ENCODE assay signal across 34 cellular contexts in the genomic region with DNA sequence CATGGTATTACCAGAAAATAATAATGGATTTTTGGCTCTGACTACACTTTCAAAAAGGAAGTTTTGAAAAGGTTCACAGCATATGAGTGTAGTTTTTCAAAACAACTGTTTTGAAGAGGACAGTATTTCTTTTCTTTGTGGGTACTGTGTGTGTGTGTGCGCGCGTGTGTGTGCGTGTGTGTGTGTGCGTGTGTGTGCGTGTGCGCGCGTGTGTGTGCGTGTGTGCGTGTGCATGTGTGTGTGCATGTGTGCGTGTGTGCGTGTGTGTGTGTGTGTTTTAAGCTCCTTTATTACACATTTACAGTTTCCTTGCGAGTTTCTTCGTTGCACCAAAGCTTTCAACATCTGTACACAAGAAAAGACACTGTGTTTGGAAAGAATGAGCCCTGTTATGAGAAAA.
"Had no signal": no experiment of that assay in that cellular context is flagged by ENCODE, and none has a peak within 500 bp of the region (broad histone marks: within the 10 kb centered on the region; RNA-seq: fewer than 3 reads in every experiment).

No MANE protein-coding gene starts in this region.

- H3K27ac ChIP-seq: adrenal gland, breast epithelium, esophagus muscularis mucosa, foreskin keratinocyte, gastrocnemius medialis, heart right ventricle, hepatocyte, WERI-Rb-1 had no signal

- H3K9me3 ChIP-seq: adrenal gland, breast epithelium, esophagus muscularis mucosa, gastrocnemius medialis, heart right ventricle had no signal

- DNase-seq: activated B cell treated with CpG ODN at 0.5 μM for 24 hours; activated CD4-positive, alpha-beta memory T cell treated with anti-CD3 and anti-CD28 coated beads for 36 hours; activated CD4-positive, alpha-beta T cell treated with anti-CD3 and anti-CD28 coated beads, Interleukin-2, amount 10 ng/mL, durations not matched to agents 24 days and 14 days; activated CD8-positive, alpha-beta memory T cell treated with anti-CD3 and anti-CD28 coated beads, Interleukin-2, amount 10 ng/mL, durations not matched to agents 7 days and 5 days; activated CD8-positive, alpha-beta memory T cell treated with anti-CD3 and anti-CD28 coated beads, Interleukin-2, amount 50 U/mL, for 4 hours; activated CD8-positive, alpha-beta T cell treated with anti-CD3 and anti-CD28 coated beads, Interleukin-2, amount 10 ng/mL, durations not matched to agents 7 days and 5 days; activated effector memory CD4-positive, alpha-beta T cell treated with anti-CD3 and anti-CD28 coated beads, Interleukin-2, amount 50 U/mL, for 16 hours; activated naive CD8-positive, alpha-beta T cell treated with anti-CD3 and anti-CD28 coated beads for 36 hours; activated naive CD8-positive, alpha-beta T cell treated with anti-CD3 and anti-CD28 coated beads, Interleukin-2, amount 50 U/mL, for 24 hours; activated T-cell treated with anti-CD3 and anti-CD28 coated beads, Interleukin-2, amount 50 U/mL, for 1 hour; activated T-cell treated with anti-CD3 and anti-CD28 coated beads, Interleukin-2, amount 50 U/mL, for 48 hours; aorta; cortex of kidney; dermis blood vessel endothelial cell; effector CD4-positive, alpha-beta T cell; gastrocnemius medialis; heart right ventricle; T-helper 17 cell; T1000; WERI-Rb-1 had no signal

- H3K27me3 ChIP-seq: adrenal gland, esophagus muscularis mucosa, foreskin keratinocyte, gastrocnemius medialis, heart right ventricle, hepatocyte had no signal

- H3K4me3 Mint-ChIP-seq: activated B cell treated with CpG ODN at 0.5 μM for 24 hours; activated CD4-positive, alpha-beta memory T cell treated with anti-CD3 and anti-CD28 coated beads for 36 hours; activated CD4-positive, alpha-beta T cell treated with anti-CD3 and anti-CD28 coated beads, Interleukin-2, amount 10 ng/mL, durations not matched to agents 24 days and 14 days; activated CD8-positive, alpha-beta memory T cell treated with anti-CD3 and anti-CD28 coated beads, Interleukin-2, amount 10 ng/mL, durations not matched to agents 7 days and 5 days; activated CD8-positive, alpha-beta T cell treated with anti-CD3 and anti-CD28 coated beads, Interleukin-2, amount 10 ng/mL, durations not matched to agents 7 days and 5 days; activated naive CD4-positive, alpha-beta T cell treated with anti-CD3 and anti-CD28 coated beads for 36 hours; activated naive CD4-positive, alpha-beta T cell treated with anti-CD3 and anti-CD28 coated beads, Interleukin-2, amount 50 U/mL, for 24 hours; activated naive CD8-positive, alpha-beta T cell treated with anti-CD3 and anti-CD28 coated beads for 36 hours; activated naive CD8-positive, alpha-beta T cell treated with anti-CD3 and anti-CD28 coated beads, Interleukin-2, amount 50 U/mL, for 24 hours; activated T-helper 1 cell treated with anti-CD3 and anti-CD28 coated beads, Interleukin-12 subunit alpha, Interleukin-12 subunit beta, Interleukin-2, Interleukin-4 antibody, amounts not matched to agents 30 ng/mL and 10 ng/mL and 1 ng/mL, durations not matched to agents 14 hours and 24 hours and 36 hours; brain; central memory CD8-positive, alpha-beta T cell; effector memory CD8-positive, alpha-beta T cell; T-helper 17 cell; T-helper 2 cell treated with Interferon-gamma antibody and Interleukin-4, amounts not matched to agents 5 μg/mL and 100 μg/mL, for 36 hours had no signal

- H3K36me3 ChIP-seq: adrenal gland, breast epithelium, esophagus muscularis mucosa, gastrocnemius medialis, heart right ventricle, WERI-Rb-1 had no signal

- H3K4me3 ChIP-seq: adrenal gland, breast epithelium, esophagus muscularis mucosa, gastrocnemius medialis, heart right ventricle, hepatocyte had no signal

- H3K27ac Mint-ChIP-seq: activated B cell treated with CpG ODN at 0.5 μM for 24 hours; activated CD4-positive, alpha-beta memory T cell treated with anti-CD3 and anti-CD28 coated beads for 36 hours; activated CD4-positive, alpha-beta T cell treated with anti-CD3 and anti-CD28 coated beads, Interleukin-2, amount 10 ng/mL, durations not matched to agents 24 days and 14 days; activated CD8-positive, alpha-beta memory T cell treated with anti-CD3 and anti-CD28 coated beads, Interleukin-2, amount 10 ng/mL, durations not matched to agents 7 days and 5 days; activated CD8-positive, alpha-beta T cell treated with anti-CD3 and anti-CD28 coated beads, Interleukin-2, amount 10 ng/mL, durations not matched to agents 7 days and 5 days; activated naive CD4-positive, alpha-beta T cell treated with anti-CD3 and anti-CD28 coated beads for 36 hours; activated naive CD4-positive, alpha-beta T cell treated with anti-CD3 and anti-CD28 coated beads, Interleukin-2, amount 50 U/mL, for 24 hours; activated naive CD8-positive, alpha-beta T cell treated with anti-CD3 and anti-CD28 coated beads for 36 hours; activated naive CD8-positive, alpha-beta T cell treated with anti-CD3 and anti-CD28 coated beads, Interleukin-2, amount 50 U/mL, for 24 hours; activated T-helper 1 cell treated with anti-CD3 and anti-CD28 coated beads, Interleukin-12 subunit alpha, Interleukin-12 subunit beta, Interleukin-2, Interleukin-4 antibody, amounts not matched to agents 30 ng/mL and 10 ng/mL and 1 ng/mL, durations not matched to agents 14 hours and 24 hours and 36 hours; activated T-helper 2 cell treated with anti-CD3 and anti-CD28 coated beads, Interferon-gamma antibody, Interleukin-2, Interleukin-4, amounts not matched to agents 10 μg/mL and 5 μg/mL and 100 μg/mL, durations not matched to agents 14 hours and 24 hours and 36 hours; brain; effector memory CD8-positive, alpha-beta T cell; T-helper 17 cell; T-helper 2 cell treated with Interferon-gamma antibody and Interleukin-4, amounts not matched to agents 5 μg/mL and 100 μg/mL, for 36 hours had no signal

- H3K36me3 Mint-ChIP-seq: activated CD4-positive, alpha-beta memory T cell treated with anti-CD3 and anti-CD28 coated beads for 36 hours; activated CD8-positive, alpha-beta memory T cell treated with anti-CD3 and anti-CD28 coated beads, Interleukin-2, amount 10 ng/mL, durations not matched to agents 7 days and 5 days; activated naive CD4-positive, alpha-beta T cell treated with anti-CD3 and anti-CD28 coated beads, Interleukin-2, amount 50 U/mL, for 24 hours; activated naive CD8-positive, alpha-beta T cell treated with anti-CD3 and anti-CD28 coated beads for 36 hours; brain had no signal

- H3K27me3 Mint-ChIP-seq: activated B cell treated with CpG ODN at 0.5 μM for 24 hours; activated CD4-positive, alpha-beta memory T cell treated with anti-CD3 and anti-CD28 coated beads for 36 hours; activated CD4-positive, alpha-beta T cell treated with anti-CD3 and anti-CD28 coated beads, Interleukin-2, amount 10 ng/mL, durations not matched to agents 24 days and 14 days; activated CD8-positive, alpha-beta memory T cell treated with anti-CD3 and anti-CD28 coated beads, Interleukin-2, amount 10 ng/mL, durations not matched to agents 7 days and 5 days; activated naive CD4-positive, alpha-beta T cell treated with anti-CD3 and anti-CD28 coated beads, Interleukin-2, amount 50 U/mL, for 24 hours; activated naive CD8-positive, alpha-beta T cell treated with anti-CD3 and anti-CD28 coated beads for 36 hours; activated naive CD8-positive, alpha-beta T cell treated with anti-CD3 and anti-CD28 coated beads, Interleukin-2, amount 50 U/mL, for 24 hours; brain; central memory CD8-positive, alpha-beta T cell; effector memory CD8-positive, alpha-beta T cell; T-helper 17 cell had no signal

- H2AFZ ChIP-seq: hepatocyte had no signal

- ATAC-seq: activated CD4-positive, CD25-positive, alpha-beta regulatory T cell treated with anti-CD3 and anti-CD28 coated beads, Interleukin-2, amount 50 U/mL, for 24 hours; activated CD8-positive, alpha-beta T cell treated with anti-CD3 and anti-CD28 coated beads, Interleukin-2, amount 10 ng/mL, durations not matched to agents 7 days and 5 days; activated naive CD8-positive, alpha-beta T cell treated with anti-CD3 and anti-CD28 coated beads, Interleukin-2, amount 50 U/mL, for 24 hours; foreskin keratinocyte; gastrocnemius medialis; heart right ventricle; T-helper 17 cell had no signal

- H3K4me1 Mint-ChIP-seq: activated B cell treated with CpG ODN at 0.5 μM for 24 hours; activated CD4-positive, alpha-beta T cell treated with anti-CD3 and anti-CD28 coated beads, Interleukin-2, amount 10 ng/mL, durations not matched to agents 24 days and 14 days; activated CD8-positive, alpha-beta memory T cell treated with anti-CD3 and anti-CD28 coated beads, Interleukin-2, amount 10 ng/mL, durations not matched to agents 7 days and 5 days; activated naive CD4-positive, alpha-beta T cell treated with anti-CD3 and anti-CD28 coated beads, Interleukin-2, amount 50 U/mL, for 24 hours; activated naive CD8-positive, alpha-beta T cell treated with anti-CD3 and anti-CD28 coated beads for 36 hours; activated naive CD8-positive, alpha-beta T cell treated with anti-CD3 and anti-CD28 coated beads, Interleukin-2, amount 50 U/mL, for 24 hours; brain; central memory CD8-positive, alpha-beta T cell; T-helper 17 cell had no signal

- H3K4me2 ChIP-seq: hepatocyte had no signal

- H3K79me2 ChIP-seq: hepatocyte had no signal

- H3K4me1 ChIP-seq: adrenal gland, breast epithelium, esophagus muscularis mucosa, foreskin keratinocyte, gastrocnemius medialis, heart right ventricle had no signal

- H3K9me3 Mint-ChIP-seq: activated B cell treated with CpG ODN at 0.5 μM for 24 hours; activated CD4-positive, alpha-beta memory T cell treated with anti-CD3 and anti-CD28 coated beads for 36 hours; activated CD4-positive, alpha-beta T cell treated with anti-CD3 and anti-CD28 coated beads, Interleukin-2, amount 10 ng/mL, durations not matched to agents 24 days and 14 days; activated naive CD4-positive, alpha-beta T cell treated with anti-CD3 and anti-CD28 coated beads for 36 hours; activated naive CD4-positive, alpha-beta T cell treated with anti-CD3 and anti-CD28 coated beads, Interleukin-2, amount 50 U/mL, for 24 hours; activated naive CD8-positive, alpha-beta T cell treated with anti-CD3 and anti-CD28 coated beads for 36 hours; activated naive CD8-positive, alpha-beta T cell treated with anti-CD3 and anti-CD28 coated beads, Interleukin-2, amount 50 U/mL, for 24 hours; activated T-helper 1 cell treated with anti-CD3 and anti-CD28 coated beads, Interleukin-12 subunit alpha, Interleukin-12 subunit beta, Interleukin-2, Interleukin-4 antibody, amounts not matched to agents 30 ng/mL and 10 ng/mL and 1 ng/mL, durations not matched to agents 14 hours and 24 hours and 36 hours; activated T-helper 2 cell treated with anti-CD3 and anti-CD28 coated beads, Interferon-gamma antibody, Interleukin-2, Interleukin-4, amounts not matched to agents 10 μg/mL and 5 μg/mL and 100 μg/mL, durations not matched to agents 14 hours and 24 hours and 36 hours; central memory CD8-positive, alpha-beta T cell; effector memory CD8-positive, alpha-beta T cell; T-helper 2 cell treated with Interferon-gamma antibody and Interleukin-4, amounts not matched to agents 5 μg/mL and 100 μg/mL, for 36 hours had no signal
